Comparison of ENCODE assay signal across 10 cellular contexts in the genomic region with DNA sequence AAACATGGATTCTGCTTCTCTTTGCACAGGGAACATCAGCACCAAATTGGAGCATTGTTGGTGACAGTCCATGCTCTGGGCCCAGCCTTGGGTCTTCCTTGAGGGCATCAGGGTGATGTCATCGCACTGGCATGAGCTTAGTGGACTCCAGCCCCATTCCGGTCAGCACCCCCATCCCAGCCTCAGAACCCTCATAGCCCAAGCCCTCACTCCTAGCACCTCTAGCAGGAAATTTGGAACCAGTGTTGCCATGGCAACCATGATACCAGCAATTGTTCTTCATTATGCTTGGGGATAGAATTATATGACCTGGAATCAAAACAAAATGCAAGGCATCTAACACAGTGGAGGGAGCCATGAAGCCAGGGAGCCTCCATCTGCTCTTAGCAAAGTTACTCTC.
DNase-seq lines count a peak whose midpoint lies in the region; ATAC-seq and TF ChIP-seq lines count a peak whose summit lies in the region.
"Had no signal": no experiment of that assay in that cellular context is flagged by ENCODE, and none has a peak within 500 bp of the region (broad histone marks: within the 10 kb centered on the region; RNA-seq: fewer than 3 reads in every experiment).

No MANE protein-coding gene starts in this region.

- H2BK120ac ChIP-seq in IMR-90 (ENCODE audit: low read depth, low read length): no peak overlapping the region

- no peak for TF ChIP-seq RAD21 in IMR-90 (IDR thresholded peaks at IDR 0.05; ENCODE audit: low read length)

- H3K4me3 ChIP-seq in IMR-90 (ENCODE audit: insufficient read depth, low read depth, low read length): no peak overlapping the region

- ATAC-seq in IMR-90 (ENCODE audit: low read depth) (no peak), GM18520 (IDR thresholded peaks at IDR 0.05; ENCODE audit: unreplicated experiment) (no peak), GM18858 (IDR thresholded peaks at IDR 0.05; ENCODE audit: unreplicated experiment) (no peak)
- ATAC-seq: PC-3 had no signal

- H4K5ac ChIP-seq in IMR-90 (ENCODE audit: low read depth, low read length): no peak overlapping the region

- no peaks in the 10 kb centered on the region for H3K36me3 ChIP-seq in IMR-90 (ENCODE audit: control insufficient read depth, insufficient read depth, low read length)

- H4K20me1 ChIP-seq in IMR-90 (ENCODE audit: insufficient read depth, low read length): no peaks in the 10 kb centered on the region

- no peaks in the 10 kb centered on the region for H3K9me3 ChIP-seq in IMR-90 (ENCODE audit: control insufficient read depth, insufficient read depth, low read length)

- dilution Hi-C loops in IMR-90 (cut with HindIII; ENCODE audit: low sequenced_read_pairs, unreplicated experiment): no loop called here

- no peak overlapping the region for H3K4me2 ChIP-seq in IMR-90 (ENCODE audit: low read depth, low read length)

- no peak overlapping the region for H3K56ac ChIP-seq in IMR-90 (ENCODE audit: extremely low read depth, insufficient read depth, low read length)

- H2AK5ac ChIP-seq in IMR-90 (ENCODE audit: low read depth, low read length): no peak overlapping the region

- peak overlapping the region; percentile 2 for H2AFZ ChIP-seq in IMR-90 (replicated peaks; ENCODE audit: low read length, poor library complexity)

- H3K27me3 ChIP-seq in IMR-90 (ENCODE audit: control insufficient read depth, insufficient read depth, low read length): peaks cover 27% of the 10 kb centered on the region

- TF ChIP-seq CTCF in IMR-90 (conservative IDR thresholded peaks at IDR 0.05; ENCODE audit: low read depth, low read length): no peak

- no TSS peak for BruUV-seq in IMR-90 (replicated peaks; lab: Mats Ljungman, UMichigan)

- H2AK9ac ChIP-seq in IMR-90 (replicated peaks; ENCODE audit: low read depth, low read length, poor library complexity): no peak overlapping the region

- H2BK20ac ChIP-seq in IMR-90 (ENCODE audit: low read depth, low read length): no peak overlapping the region

- no peak overlapping the region for H3K18ac ChIP-seq in IMR-90 (ENCODE audit: low read depth, low read length)

- H3K27ac ChIP-seq in IMR-90 (ENCODE audit: insufficient read depth, low read length): no peak overlapping the region
- H3K27ac ChIP-seq in caudate nucleus (ENCODE audit: low read depth, low read length): peak overlapping the region; percentile 58

- DNase-seq in NCI-H2227 (lab: John Stamatoyannopoulos, UW; ENCODE audit: unreplicated experiment) (peak; percentile 20), NCI-H2227 treated with DMSO at 0.1 percent for 48 hours (lab: John Stamatoyannopoulos, UW) (no peak), IMR-90 (no peak), caudate nucleus (lab: John Stamatoyannopoulos, UW) (peak in 11 of 61 donors; percentile 6 to 46 (median 11)), superior temporal gyrus (ENCODE audit: extremely low spot score) (peak; percentile 43)
- DNase-seq: Calu3, NCI-H526, PC-3 had no signal

- H3K4me1 ChIP-seq in IMR-90 (ENCODE audit: control insufficient read depth, insufficient read depth, low read length): no peaks in the 10 kb centered on the region

- no peak overlapping the region for H4K91ac ChIP-seq in IMR-90 (ENCODE audit: insufficient read depth, low read depth, low read length)

- no CpG with 5 or more reads among the region's 2 CpGs for WGBS in IMR-90 (ENCODE audit: extremely low coverage in 2 of 2, insufficient read length in 1 of 2), 2 experiments

- no peaks in the 10 kb centered on the region for H3K79me1 ChIP-seq in IMR-90 (ENCODE audit: low read depth in 1 of 2, low read length in 2 of 2)

- H3K9me1 ChIP-seq in IMR-90 (ENCODE audit: insufficient read depth, low read length): peaks cover 4% of the 10 kb centered on the region; the same call in 1 of the 2 replicates

- H3K9ac ChIP-seq in IMR-90 (ENCODE audit: low read depth, low read length): no peak overlapping the region

- no peak overlapping the region for H3K4ac ChIP-seq in IMR-90 (ENCODE audit: low read depth, low read length)

- intact Hi-C loops in IMR-90 (cut with micrococcal nuclease): loop anchor here (10.0 kb wide), 1 partner anchor 459 kb away; no protein-coding TSS in a partner anchor

- H3K23ac ChIP-seq in IMR-90 (ENCODE audit: low read depth, low read length): no peak overlapping the region

- no peak overlapping the region for H2BK5ac ChIP-seq in IMR-90 (ENCODE audit: low read depth, low read length, poor library complexity, severe bottlenecking)

- no peak overlapping the region for H3K14ac ChIP-seq in IMR-90 (replicated peaks; ENCODE audit: low read depth, low read length)

- no peak for TF ChIP-seq POLR2A in IMR-90 (IDR thresholded peaks at IDR 0.05; ENCODE audit: low read depth, low read length)

- no peak overlapping the region for H2BK15ac ChIP-seq in IMR-90 (ENCODE audit: low read depth, low read length)

- in situ Hi-C loops in IMR-90 (cut with MboI; ENCODE audit: low sequenced_read_pairs): no loop called here

- CTCF ChIA-PET in IMR-90 (lab: Yijun Ruan, JAX): interaction anchor here (0.9 to 1.2 kb wide), 2 partner anchors 12 to 57 kb away, joined by 3 to 5 read pairs; no protein-coding TSS in a partner anchor

- no peak overlapping the region for H4K8ac ChIP-seq in IMR-90 (ENCODE audit: low read depth in 2 of 2, low read length in 2 of 2)

- POLR2A ChIA-PET in IMR-90 (lab: Charles Lee; ENCODE audit: unreplicated experiment): no interaction called here

TF ChIP-seq in IMR-90, 13 proteins besides CTCF, POLR2A, EP300 and RAD21:
- TF ChIP-seq USF2 (IDR thresholded peaks at IDR 0.05; ENCODE audit: low read depth, low read length) (no peak), MXI1 (IDR thresholded peaks at IDR 0.05; ENCODE audit: borderline replicate concordance, low read depth, low read length) (no peak), NFE2L2 (IDR thresholded peaks at IDR 0.05; ENCODE audit: low read depth, low read length) (no peak), BHLHE40 (IDR thresholded peaks at IDR 0.05; ENCODE audit: low read depth, low read length) (no peak), CHD1 (IDR thresholded peaks at IDR 0.05; ENCODE audit: low read depth, low read length) (no peak), RCOR1 (IDR thresholded peaks at IDR 0.05; ENCODE audit: insufficient replicate concordance, low read length) (no peak), MAFK (IDR thresholded peaks at IDR 0.05; ENCODE audit: low read depth, low read length) (no peak), CEBPB (IDR thresholded peaks at IDR 0.05; ENCODE audit: low read depth, low read length) (no peak), RFX5 (IDR thresholded peaks at IDR 0.05; ENCODE audit: low read depth, low read length) (no peak), MAZ (IDR thresholded peaks at IDR 0.05; ENCODE audit: borderline replicate concordance, low read depth, low read length) (no peak), FOS (IDR thresholded peaks at IDR 0.05; ENCODE audit: low read depth, low read length) (no peak), SMC3 (IDR thresholded peaks at IDR 0.05; ENCODE audit: low read depth, low read length) (no peak)
- TF ChIP-seq, protein P1, sequence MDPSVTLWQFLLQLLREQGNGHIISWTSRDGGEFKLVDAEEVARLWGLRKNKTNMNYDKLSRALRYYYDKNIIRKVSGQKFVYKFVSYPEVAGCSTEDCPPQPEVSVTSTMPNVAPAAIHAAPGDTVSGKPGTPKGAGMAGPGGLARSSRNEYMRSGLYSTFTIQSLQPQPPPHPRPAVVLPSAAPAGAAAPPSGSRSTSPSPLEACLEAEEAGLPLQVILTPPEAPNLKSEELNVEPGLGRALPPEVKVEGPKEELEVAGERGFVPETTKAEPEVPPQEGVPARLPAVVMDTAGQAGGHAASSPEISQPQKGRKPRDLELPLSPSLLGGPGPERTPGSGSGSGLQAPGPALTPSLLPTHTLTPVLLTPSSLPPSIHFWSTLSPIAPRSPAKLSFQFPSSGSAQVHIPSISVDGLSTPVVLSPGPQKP (IDR thresholded peaks at IDR 0.05; ENCODE audit: borderline replicate concordance, low read depth, low read length): no peak

Comparison
In these comparisons a context has a peak if more than half of its experiments do, and no peak if none do; other contexts are left out.
1. DNase-seq: peak in NCI-H2227 (single experiment) and superior temporal gyrus (single experiment); none in NCI-H2227 treated with DMSO at 0.1 percent for 48 hours (single experiment) and IMR-90 (single experiment).